In genomic region chr17:81666092-81666341, GRCh38 we compare ENCODE assay signal across 8 cellular contexts. TPM values are rescaled to one million over a fixed set of nuclear protein-coding genes. Genes with fewer than 3 reads are reported as not detected.
A peak's percentile ranks its signal among the peaks of the same experiment; 100 is the strongest.
DNase-seq lines count a peak whose midpoint lies in the region; ATAC-seq and TF ChIP-seq lines count a peak whose summit lies in the region.

No MANE protein-coding gene starts in this region.

- H3K4me3 ChIP-seq in AG09309 (ENCODE audit: control insufficient read depth, low read depth, low read length), result peak overlapping the region; percentile 51
- peak overlapping the region; percentile 93 for H3K4me3 ChIP-seq in PC-3 (ENCODE audit: low read length)
- peak overlapping the region; percentile 72 to 89 for H3K4me3 ChIP-seq in duodenal mucosa (ENCODE audit: low read depth in 1 of 2, low read length in 2 of 2)
- peak overlapping the region; percentile 79 to 92 for H3K4me3 ChIP-seq in muscle layer of colon (ENCODE audit: low read depth in 1 of 2, low read length in 2 of 2)

- H3K79me2 ChIP-seq in PC-3 (ENCODE audit: low read length), result peaks cover 56% of the 10 kb centered on the region

- TSS peak; percentile 70 for BruUV-seq in PC-3 (replicated peaks; lab: Mats Ljungman, UMichigan)

- H3K9me2 ChIP-seq in PC-3 (replicated peaks; ENCODE audit: low read length), result no peaks in the 10 kb centered on the region

- no peaks in the 10 kb centered on the region for H3F3A ChIP-seq in PC-3 (ENCODE audit: low read length, unreplicated experiment)

- CTCF ChIA-PET in PC-3 (lab: Charles Lee), result no interaction called here

- POLR2A ChIA-PET in PC-3 (lab: Charles Lee; ENCODE audit: unreplicated experiment), result interaction anchor here (0.5 kb wide), 1 partner anchor 95 kb away, joined by 3 read pairs; no protein-coding TSS in a partner anchor

- H3K4me1 ChIP-seq in PC-3 (ENCODE audit: insufficient read depth, low read length) (peaks cover 35% of the 10 kb centered on the region), duodenal mucosa (ENCODE audit: control insufficient read depth in 1 of 2, insufficient read depth in 2 of 2, low read length in 2 of 2) (peaks cover 14 to 16% of the 10 kb centered on the region in 2 donors), muscle layer of colon (ENCODE audit: insufficient read depth, low read length) (peaks cover 22% of the 10 kb centered on the region)

- H3K27me3 ChIP-seq in PC-3 (ENCODE audit: low read length), result no peaks in the 10 kb centered on the region
- H3K27me3 ChIP-seq in duodenal mucosa (ENCODE audit: control insufficient read depth in 1 of 2, insufficient read depth in 2 of 2, low read length in 2 of 2), result no peaks in the 10 kb centered on the region
- no peaks in the 10 kb centered on the region for H3K27me3 ChIP-seq in muscle layer of colon (ENCODE audit: control insufficient read depth in 1 of 2, insufficient read depth in 2 of 2, low read length in 2 of 2)

- H3K9me3 ChIP-seq in PC-3 (ENCODE audit: low read length) (no peaks in the 10 kb centered on the region), duodenal mucosa (ENCODE audit: control insufficient read depth in 1 of 2, low read length in 2 of 2) (no peaks in the 10 kb centered on the region), muscle layer of colon (ENCODE audit: low read length) (no peaks in the 10 kb centered on the region)

- H3K27ac ChIP-seq in PC-3 (ENCODE audit: low read length) (peak overlapping the region; percentile 69), duodenal mucosa (ENCODE audit: low read depth, low read length) (peak overlapping the region; percentile 64), muscle layer of colon (ENCODE audit: low read depth, low read length) (peak overlapping the region; percentile 85)

- no peaks in the 10 kb centered on the region for H4K20me1 ChIP-seq in PC-3 (ENCODE audit: low read length)

- H3K36me3 ChIP-seq in PC-3 (ENCODE audit: low read depth, low read length) (peaks cover 15% of the 10 kb centered on the region), duodenal mucosa (ENCODE audit: control insufficient read depth in 1 of 2, insufficient read depth in 2 of 2, low read length in 2 of 2) (peaks cover under 1 to 31% of the 10 kb centered on the region in 2 donors), muscle layer of colon (ENCODE audit: insufficient read depth, low read length) (peaks cover 11% of the 10 kb centered on the region)

- intact Hi-C loops in PC-3 (cut with micrococcal nuclease), result loop anchor here (2.0 kb wide), 1 partner anchor 29 kb away; the partner anchor contains the start of genes NPLOC4 and TSPAN10

- H3K9ac ChIP-seq in PC-3 (ENCODE audit: low read length) (peak overlapping the region; percentile 98), duodenal mucosa (ENCODE audit: low read depth in 1 of 2, low read length in 2 of 2) (peak overlapping the region; percentile 69 to 91), muscle layer of colon (ENCODE audit: low read length) (peak overlapping the region; percentile 95)

- H2AFZ ChIP-seq in PC-3 (ENCODE audit: low read length), result peak overlapping the region; percentile 71

- TF ChIP-seq CTCF in AG09309 (IDR thresholded peaks at IDR 0.05; ENCODE audit: control insufficient read depth, insufficient read depth, low read depth, low read length, missing control alignments) (no peak), PC-3 (conservative IDR thresholded peaks at IDR 0.05; ENCODE audit: low read depth, low read length) (no peak)

- no peak for DNase-seq in AG09309 (ENCODE audit: low read depth)
- DNase-seq in PC-3, result no peak
- DNase-seq in HPDE6-E6E7 (ENCODE audit: extremely low spot score), result no peak
- DNase-seq in NCI-H446 (lab: John Stamatoyannopoulos, UW), result no peak

- H3K4me2 ChIP-seq in PC-3 (ENCODE audit: low read length), result peak overlapping the region; percentile 100

- ATAC-seq in GM21390 (IDR thresholded peaks at IDR 0.05; ENCODE audit: unreplicated experiment) (peak; percentile 13), PC-3 (peak; percentile 5), GM18867 (IDR thresholded peaks at IDR 0.05; ENCODE audit: unreplicated experiment) (no peak)

RNA-seq across cellular contexts. Expression of gene OXLD1, which starts 0.4 kb away (rescaled TPM):
- 46.7 and 68.9 TPM in 2 replicates for total RNA-seq in PC-3 (2014; rRNA removed)

RNA-seq across cellular contexts. Expression of gene CCDC137, which starts 0.5 kb away (rescaled TPM):
- 49.9 and 71.0 TPM in 2 replicates for total RNA-seq in PC-3 (2014; rRNA removed)

RNA-seq across cellular contexts. Expression of gene PDE6G, which starts 9.7 kb away (rescaled TPM):
- total RNA-seq in PC-3 (2014; rRNA removed), result 3.0 TPM in 1 of 2 replicates, not detected in the other

RNA-seq across cellular contexts. Expression of gene ARL16, which starts 17.6 kb away (rescaled TPM):
- 52.6 and 68.8 TPM in 2 replicates for total RNA-seq in PC-3 (2014; rRNA removed)

RNA-seq across cellular contexts. Expression of gene HGS, which starts 17.8 kb away (rescaled TPM):
- 177 and 194 TPM in 2 replicates for total RNA-seq in PC-3 (2014; rRNA removed)
